20 cellular contexts compared by ENCODE assay signal in the genomic region with DNA sequence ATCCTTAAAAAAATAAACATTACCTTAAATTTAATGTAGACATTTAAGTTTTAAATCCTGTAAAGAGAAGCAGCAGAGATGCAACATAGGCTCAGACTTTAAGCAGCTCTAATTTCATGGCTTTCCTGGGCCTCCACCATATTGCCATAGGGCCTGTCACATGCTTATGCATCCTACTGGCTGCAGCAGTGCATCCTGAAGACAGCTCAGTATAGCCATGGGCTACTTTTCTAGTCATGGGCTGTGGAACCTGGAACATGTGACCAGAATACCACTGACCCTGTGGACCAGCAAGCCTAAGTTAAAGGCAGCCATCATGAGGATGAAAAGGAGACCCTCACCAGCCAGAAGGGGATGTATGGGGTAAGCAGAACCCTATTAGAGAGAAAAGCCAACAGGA.
A peak's percentile ranks its signal among the peaks of the same experiment; 100 is the strongest.
DNase-seq lines count a peak whose midpoint lies in the region; ATAC-seq and TF ChIP-seq lines count a peak whose summit lies in the region.
"Had no signal": no experiment of that assay in that cellular context is flagged by ENCODE, and none has a peak within 500 bp of the region (broad histone marks: within the 10 kb centered on the region; RNA-seq: fewer than 3 reads in every experiment).

No MANE protein-coding gene starts in this region.

- no peak overlapping the region for H3K4me3 Mint-ChIP-seq in chondrocyte (ENCODE audit: unreplicated experiment)
- H3K4me3 Mint-ChIP-seq in activated T-helper 2 cell treated with anti-CD3 and anti-CD28 coated beads, Interferon-gamma antibody, Interleukin-2, Interleukin-4, amounts not matched to agents 10 μg/mL and 5 μg/mL and 100 μg/mL, durations not matched to agents 14 hours and 24 hours and 36 hours (ENCODE audit: low read depth), result no peak overlapping the region
- H3K4me3 Mint-ChIP-seq: CD4-positive, CD25-positive, alpha-beta regulatory T cell had no signal

- TF ChIP-seq RAD21 in SK-N-SH (IDR thresholded peaks at IDR 0.05; ENCODE audit: low read length), result no peak

- H3K4me3 ChIP-seq in DND-41 (ENCODE audit: low read depth in 1 of 2, low read length in 2 of 2) (no peak overlapping the region), SK-N-SH (ENCODE audit: low read depth in 2 of 2, low read length in 1 of 2) (no peak overlapping the region), osteoblast (ENCODE audit: insufficient read depth, low read length) (no peak overlapping the region), heart right ventricle (no peak overlapping the region), vagina (no peak overlapping the region)
- H3K4me3 ChIP-seq: MG63, PC-9 had no signal

- no peaks in the 10 kb centered on the region for H3K9me2 ChIP-seq in SK-N-SH

- intact Hi-C loops in heart right ventricle (cut with DNase I) (no loop called here), vagina (cut with DNase I) (no loop called here)
- intact Hi-C loops in activated T-helper 2 cell treated with anti-CD3 and anti-CD28 coated beads, Interferon-gamma antibody, Interleukin-2, Interleukin-4, amounts not matched to agents 10 μg/mL and 5 μg/mL and 100 μg/mL, durations not matched to agents 14 hours and 24 hours and 36 hours (cut with micrococcal nuclease), result no loop called here

- no peak overlapping the region for H3K9ac ChIP-seq in DND-41 (ENCODE audit: low read depth, low read length)
- H3K9ac ChIP-seq in SK-N-SH, result peak overlapping the region; percentile 19; the same call in 1 of the 2 replicates

- H3K36me3 Mint-ChIP-seq in chondrocyte (ENCODE audit: low read depth), result peaks cover 23% of the 10 kb centered on the region
- peaks cover 39% of the 10 kb centered on the region for H3K36me3 Mint-ChIP-seq in activated T-helper 2 cell treated with anti-CD3 and anti-CD28 coated beads, Interferon-gamma antibody, Interleukin-2, Interleukin-4, amounts not matched to agents 10 μg/mL and 5 μg/mL and 100 μg/mL, durations not matched to agents 14 hours and 24 hours and 36 hours (ENCODE audit: low read depth)

- H3K27ac ChIP-seq in DND-41 (ENCODE audit: low read length) (no peak overlapping the region), SK-N-SH (ENCODE audit: low read depth in 2 of 2, low read length in 1 of 2) (peak overlapping the region in 1 of 2 experiments; percentile 62; a peak in 2 of 4 replicates), osteoblast (ENCODE audit: low read depth, low read length) (peak overlapping the region; percentile 64), heart right ventricle (no peak overlapping the region), vagina (no peak overlapping the region)
- H3K27ac ChIP-seq: PC-9 had no signal

- DNase-seq in DND-41 (no peak), SK-N-SH (no peak), chondrocyte (ENCODE audit: low spot score) (no peak), osteoblast (ENCODE audit: insufficient read length, low spot score, missing footprints) (no peak), heart right ventricle (no peak), vagina (ENCODE audit: extremely low spot score in 2 of 2) (no peak)
- DNase-seq in activated T-helper 2 cell treated with anti-CD3 and anti-CD28 coated beads, Interferon-gamma antibody, Interleukin-2, Interleukin-4, amounts not matched to agents 10 μg/mL and 5 μg/mL and 100 μg/mL, durations not matched to agents 14 hours and 24 hours and 36 hours (ENCODE audit: low spot score), result no peak
- DNase-seq: CD4-positive, CD25-positive, alpha-beta regulatory T cell; COR-L47; DMS79; MG63; NCI-H1417 treated with DMSO at 0.1 percent for 48 hours; NCI-H1930; NCI-H2227 treated with DMSO at 0.1 percent for 48 hours; NCI-H510A; NCI-H748 treated with DMSO at 0.1 percent for 48 hours; PC-9; RPMI8226; SHP77 had no signal

- POLR2A ChIA-PET in SK-N-SH (lab: Yijun Ruan, JAX), result no interaction called here

- H3K9me3 ChIP-seq in DND-41 (ENCODE audit: insufficient read depth, low read length, severe bottlenecking) (no peaks in the 10 kb centered on the region), SK-N-SH (no peaks in the 10 kb centered on the region), osteoblast (ENCODE audit: low read depth, low read length) (no peaks in the 10 kb centered on the region), heart right ventricle (no peaks in the 10 kb centered on the region), vagina (no peaks in the 10 kb centered on the region)
- H3K9me3 ChIP-seq: MG63 had no signal

- peaks cover 42% of the 10 kb centered on the region for H3F3A ChIP-seq in SK-N-SH (replicated peaks; ENCODE audit: insufficient read depth)

- peaks cover 12% of the 10 kb centered on the region for H3K4me1 Mint-ChIP-seq in chondrocyte (ENCODE audit: low read depth)
- no peaks in the 10 kb centered on the region for H3K4me1 Mint-ChIP-seq in activated T-helper 2 cell treated with anti-CD3 and anti-CD28 coated beads, Interferon-gamma antibody, Interleukin-2, Interleukin-4, amounts not matched to agents 10 μg/mL and 5 μg/mL and 100 μg/mL, durations not matched to agents 14 hours and 24 hours and 36 hours (ENCODE audit: low read depth)

- TF ChIP-seq POLR2A in vagina (IDR thresholded peaks at IDR 0.05), result no peak

- CTCF ChIA-PET in SK-N-SH (lab: Yijun Ruan, JAX), result no interaction called here

- H2AFZ ChIP-seq in DND-41 (ENCODE audit: low read depth, low read length) (no peak overlapping the region), SK-N-SH (ENCODE audit: low read depth) (no peak overlapping the region), osteoblast (ENCODE audit: low read length) (no peak overlapping the region)
- H2AFZ ChIP-seq: PC-9 had no signal

- H3K4me1 ChIP-seq in DND-41 (ENCODE audit: insufficient read depth, low read length) (no peaks in the 10 kb centered on the region), SK-N-SH (ENCODE audit: control insufficient read depth in 1 of 2, insufficient read depth in 2 of 2, low read depth in 1 of 2, low read length in 1 of 2) (0 out of 4 replicates have a peak, but pooled peaks cover 0 to 14% of the 10 kb centered on the region in 2 experiments), osteoblast (ENCODE audit: insufficient read depth, low read length) (peaks cover 16% of the 10 kb centered on the region), heart right ventricle (no peaks in the 10 kb centered on the region), vagina (no peaks in the 10 kb centered on the region)

- H3K36me3 ChIP-seq in DND-41 (ENCODE audit: insufficient read depth, low read length) (peaks cover 32% of the 10 kb centered on the region), SK-N-SH (replicated peaks in 1 of 2; ENCODE audit: control insufficient read depth in 1 of 2, insufficient read depth in 2 of 2, low read length in 1 of 2) (peaks cover 24 to 34% of the 10 kb centered on the region in 2 experiments), osteoblast (ENCODE audit: insufficient read depth, low read length) (peaks cover 29% of the 10 kb centered on the region), heart right ventricle (peaks cover 0 to 61% (median 19%) of the 10 kb centered on the region in 9 donors), vagina (peaks cover 0 to 33% of the 10 kb centered on the region in 2 donors)

- H4K20me1 ChIP-seq in DND-41 (ENCODE audit: insufficient read depth, low read length) (no peaks in the 10 kb centered on the region), SK-N-SH (ENCODE audit: insufficient read depth) (no peaks in the 10 kb centered on the region), osteoblast (ENCODE audit: insufficient read depth, low read length) (no peaks in the 10 kb centered on the region)

- no peaks in the 10 kb centered on the region for H3K27me3 Mint-ChIP-seq in chondrocyte (ENCODE audit: low read depth)
- no peaks in the 10 kb centered on the region for H3K27me3 Mint-ChIP-seq in activated T-helper 2 cell treated with anti-CD3 and anti-CD28 coated beads, Interferon-gamma antibody, Interleukin-2, Interleukin-4, amounts not matched to agents 10 μg/mL and 5 μg/mL and 100 μg/mL, durations not matched to agents 14 hours and 24 hours and 36 hours (ENCODE audit: low read depth)
- H3K27me3 Mint-ChIP-seq: CD4-positive, CD25-positive, alpha-beta regulatory T cell had no signal

- H3K79me2 ChIP-seq in DND-41 (ENCODE audit: insufficient read depth, low read length) (no peaks in the 10 kb centered on the region), SK-N-SH (ENCODE audit: insufficient read depth) (no peaks in the 10 kb centered on the region), osteoblast (ENCODE audit: insufficient read depth, low read length) (no peaks in the 10 kb centered on the region)

- H3K9me3 Mint-ChIP-seq in chondrocyte (ENCODE audit: low read depth), result peaks cover 4% of the 10 kb centered on the region
- no peaks in the 10 kb centered on the region for H3K9me3 Mint-ChIP-seq in activated T-helper 2 cell treated with anti-CD3 and anti-CD28 coated beads, Interferon-gamma antibody, Interleukin-2, Interleukin-4, amounts not matched to agents 10 μg/mL and 5 μg/mL and 100 μg/mL, durations not matched to agents 14 hours and 24 hours and 36 hours

- H3K27ac Mint-ChIP-seq in chondrocyte (ENCODE audit: unreplicated experiment), result peak overlapping the region; percentile 65
- no peak overlapping the region for H3K27ac Mint-ChIP-seq in activated T-helper 2 cell treated with anti-CD3 and anti-CD28 coated beads, Interferon-gamma antibody, Interleukin-2, Interleukin-4, amounts not matched to agents 10 μg/mL and 5 μg/mL and 100 μg/mL, durations not matched to agents 14 hours and 24 hours and 36 hours

- no peak for TF ChIP-seq CTCF in DND-41 (IDR thresholded peaks at IDR 0.05; ENCODE audit: borderline replicate concordance, extremely low read depth, low read length, poor library complexity, severe bottlenecking)
- no peak for TF ChIP-seq CTCF in SK-N-SH (IDR thresholded peaks at IDR 0.05)
- TF ChIP-seq CTCF in chondrocyte (IDR thresholded peaks at IDR 0.05), result no peak
- TF ChIP-seq CTCF in osteoblast (IDR thresholded peaks at IDR 0.05; ENCODE audit: extremely low read depth, low read depth, low read length), result no peak
- no peak for TF ChIP-seq CTCF in heart right ventricle (IDR thresholded peaks at IDR 0.05)
- TF ChIP-seq CTCF in vagina (IDR thresholded peaks at IDR 0.05), result no peak

- TF ChIP-seq EP300 in SK-N-SH (IDR thresholded peaks at IDR 0.05; ENCODE audit: borderline replicate concordance in 1 of 2, low read depth in 1 of 2, low read length in 1 of 2), result no peak

- H3K4me2 ChIP-seq in DND-41 (ENCODE audit: insufficient read depth, low read length) (no peak overlapping the region), SK-N-SH (peak overlapping the region; percentile 17; the same call in 1 of the 2 replicates), osteoblast (ENCODE audit: insufficient read depth, low read length) (peak overlapping the region; percentile 2)
- H3K4me2 ChIP-seq: PC-9 had no signal

- ATAC-seq in DND-41 (ENCODE audit: insufficient read depth, low read depth), result peak; percentile 33; the same call in 1 of the 3 replicates
- ATAC-seq in heart right ventricle, result no peak
- no peak for ATAC-seq in HG02798 (IDR thresholded peaks at IDR 0.05; ENCODE audit: poor library complexity, unreplicated experiment)

- no peaks in the 10 kb centered on the region for H3K27me3 ChIP-seq in DND-41 (ENCODE audit: insufficient read depth, low read length, poor library complexity)
- H3K27me3 ChIP-seq in SK-N-SH (ENCODE audit: insufficient read depth), result no peaks in the 10 kb centered on the region
- H3K27me3 ChIP-seq in osteoblast (ENCODE audit: insufficient read depth, low read length), result no peaks in the 10 kb centered on the region
- H3K27me3 ChIP-seq in heart right ventricle, result no peaks in the 10 kb centered on the region
- H3K27me3 ChIP-seq in vagina, result no peaks in the 10 kb centered on the region
- H3K27me3 ChIP-seq: MG63 had no signal

TF ChIP-seq in SK-N-SH, 30 proteins besides CTCF, POLR2A, EP300 and RAD21 (continues in another document):
- no peak for TF ChIP-seq ELF1 (IDR thresholded peaks at IDR 0.05)
